Comparison of ENCODE assay signal across 21 cellular contexts in the genomic region with DNA sequence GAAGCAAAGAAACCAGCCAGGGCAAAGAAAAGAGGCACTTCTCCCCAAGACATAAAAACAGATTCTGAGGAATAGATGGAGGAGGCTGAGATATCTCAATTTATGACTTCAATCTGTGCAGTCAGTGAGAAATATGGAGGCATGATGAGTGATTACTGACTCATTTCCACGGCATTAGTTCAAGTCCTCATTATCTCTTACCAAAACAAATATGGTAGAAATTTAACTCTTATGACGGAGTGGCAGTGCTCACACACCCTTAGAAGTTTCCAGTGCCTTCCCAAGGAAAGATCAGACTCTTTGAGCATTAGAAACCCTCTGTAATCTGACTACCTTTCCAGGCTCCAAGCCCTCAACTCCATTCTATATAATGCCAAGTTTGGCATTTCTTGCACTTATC.
DNase-seq lines count a peak whose midpoint lies in the region; ATAC-seq, FAIRE-seq and TF ChIP-seq lines count a peak whose summit lies in the region.
"Had no signal": no experiment of that assay in that cellular context is flagged by ENCODE, and none has a peak within 500 bp of the region (broad histone marks: within the 10 kb centered on the region; RNA-seq: fewer than 3 reads in every experiment).

No MANE protein-coding gene starts in this region.

- TF ChIP-seq CTCF in astrocyte of the spinal cord (IDR thresholded peaks at IDR 0.05; ENCODE audit: low read depth, low read length) (no peak), pancreas (IDR thresholded peaks at IDR 0.05) (no peak)

- no peaks in the 10 kb centered on the region for H3K27me3 ChIP-seq in pancreas
- H3K27me3 ChIP-seq: upper lobe of left lung had no signal

- no peak for ATAC-seq in activated naive CD8-positive, alpha-beta T cell treated with anti-CD3 and anti-CD28 coated beads, Interleukin-2, amount 50 U/mL, for 24 hours
- no peak for ATAC-seq in pancreas
- no peak for ATAC-seq in GM18511 (IDR thresholded peaks at IDR 0.05; ENCODE audit: unreplicated experiment)
- no peak for ATAC-seq in GM18867 (IDR thresholded peaks at IDR 0.05; ENCODE audit: unreplicated experiment)
- ATAC-seq: mucosa of descending colon; stimulated activated memory B cell treated with anti-CD40 and anti-IgM and Interleukin-4, amounts not matched to agents 10 μg/mL and 1 μg/mL and 100 μg/mL, for 72 hours had no signal

- 34 to 42% methylated on average over 2 of the region's 2 CpGs for WGBS in pancreas, 2 donors

- peak; percentile 47 for DNase-seq in AG20443 (ENCODE audit: low spot score)
- DNase-seq in HS-5 (ENCODE audit: low read depth), result peak; percentile 66
- peak; percentile 59 for DNase-seq in astrocyte of the spinal cord (ENCODE audit: low read depth, low spot score)
- DNase-seq in iris pigment epithelial cell (ENCODE audit: low read depth), result peak; percentile 81
- no peak for DNase-seq in activated naive CD8-positive, alpha-beta T cell treated with anti-CD3 and anti-CD28 coated beads, Interleukin-2, amount 50 U/mL, for 24 hours
- no peak for DNase-seq in pancreas
- DNase-seq: activated CD8-positive, alpha-beta memory T cell treated with anti-CD3 and anti-CD28 coated beads for 24 hours; activated gamma-delta T cell; H9; head of caudate nucleus; KBM-7; mucosa of descending colon; NCI-H1417; NCI-H446 treated with DMSO at 0.1 percent for 48 hours; small intestine; upper lobe of left lung; WERI-Rb-1 had no signal

- no peak overlapping the region for H3K27ac ChIP-seq in pancreas
- H3K27ac ChIP-seq: upper lobe of left lung, WERI-Rb-1 had no signal

- H3K27ac Mint-ChIP-seq in activated naive CD8-positive, alpha-beta T cell treated with anti-CD3 and anti-CD28 coated beads, Interleukin-2, amount 50 U/mL, for 24 hours, result no peak overlapping the region
- H3K27ac Mint-ChIP-seq: brain; H9; stimulated activated memory B cell treated with anti-CD40 and anti-IgM and Interleukin-4, amounts not matched to agents 10 μg/mL and 1 μg/mL and 100 μg/mL, for 72 hours had no signal

- no peaks in the 10 kb centered on the region for H3K4me1 ChIP-seq in pancreas
- H3K4me1 ChIP-seq: upper lobe of left lung had no signal

- H3K36me3 ChIP-seq in pancreas, result no peaks in the 10 kb centered on the region
- H3K36me3 ChIP-seq: upper lobe of left lung, WERI-Rb-1 had no signal

- H3K4me3 ChIP-seq in astrocyte of the spinal cord (ENCODE audit: low read depth, low read length) (no peak overlapping the region), pancreas (no peak overlapping the region)
- H3K4me3 ChIP-seq: mucosa of descending colon, upper lobe of left lung had no signal

- FAIRE-seq in pancreas (lab: Jason Lieb, UNC), result no peak
- FAIRE-seq: small intestine had no signal

- no peaks in the 10 kb centered on the region for H3K36me3 Mint-ChIP-seq in activated naive CD8-positive, alpha-beta T cell treated with anti-CD3 and anti-CD28 coated beads, Interleukin-2, amount 50 U/mL, for 24 hours (ENCODE audit: low read depth)
- H3K36me3 Mint-ChIP-seq: brain; stimulated activated memory B cell treated with anti-CD40 and anti-IgM and Interleukin-4, amounts not matched to agents 10 μg/mL and 1 μg/mL and 100 μg/mL, for 72 hours had no signal

- intact Hi-C loops in pancreas (cut with DNase I), result no loop called here

- no peak overlapping the region for H3K4me3 Mint-ChIP-seq in activated naive CD8-positive, alpha-beta T cell treated with anti-CD3 and anti-CD28 coated beads, Interleukin-2, amount 50 U/mL, for 24 hours
- H3K4me3 Mint-ChIP-seq: brain; H9; stimulated activated memory B cell treated with anti-CD40 and anti-IgM and Interleukin-4, amounts not matched to agents 10 μg/mL and 1 μg/mL and 100 μg/mL, for 72 hours had no signal

- H3K9me3 ChIP-seq in pancreas, result no peaks in the 10 kb centered on the region
- H3K9me3 ChIP-seq: mucosa of descending colon, upper lobe of left lung had no signal

- H3K4me1 Mint-ChIP-seq in activated naive CD8-positive, alpha-beta T cell treated with anti-CD3 and anti-CD28 coated beads, Interleukin-2, amount 50 U/mL, for 24 hours, result no peaks in the 10 kb centered on the region
- H3K4me1 Mint-ChIP-seq: stimulated activated memory B cell treated with anti-CD40 and anti-IgM and Interleukin-4, amounts not matched to agents 10 μg/mL and 1 μg/mL and 100 μg/mL, for 72 hours had no signal

- H3K9me3 Mint-ChIP-seq in activated naive CD8-positive, alpha-beta T cell treated with anti-CD3 and anti-CD28 coated beads, Interleukin-2, amount 50 U/mL, for 24 hours, result no peaks in the 10 kb centered on the region
- H3K9me3 Mint-ChIP-seq: brain; H9; stimulated activated memory B cell treated with anti-CD40 and anti-IgM and Interleukin-4, amounts not matched to agents 10 μg/mL and 1 μg/mL and 100 μg/mL, for 72 hours had no signal

- peaks cover 17% of the 10 kb centered on the region for H3K27me3 Mint-ChIP-seq in activated naive CD8-positive, alpha-beta T cell treated with anti-CD3 and anti-CD28 coated beads, Interleukin-2, amount 50 U/mL, for 24 hours
- H3K27me3 Mint-ChIP-seq: brain; stimulated activated memory B cell treated with anti-CD40 and anti-IgM and Interleukin-4, amounts not matched to agents 10 μg/mL and 1 μg/mL and 100 μg/mL, for 72 hours had no signal

- in situ Hi-C loops in astrocyte of the spinal cord (cut with HindIII; ENCODE audit: low sequenced_read_pairs), result no loop called here

Comparison
In these comparisons a context has a peak if more than half of its experiments do, and no peak if none do; other contexts are left out.
1. DNase-seq: peak in AG20443 (single experiment), HS-5 (single experiment), astrocyte of the spinal cord (single experiment) and iris pigment epithelial cell (single experiment); none in activated naive CD8-positive, alpha-beta T cell treated with anti-CD3 and anti-CD28 coated beads, Interleukin-2, amount 50 U/mL, for 24 hours (single experiment) and pancreas (0 of 6).